Comparison of ENCODE assay signal across 9 cellular contexts in the genomic region with DNA sequence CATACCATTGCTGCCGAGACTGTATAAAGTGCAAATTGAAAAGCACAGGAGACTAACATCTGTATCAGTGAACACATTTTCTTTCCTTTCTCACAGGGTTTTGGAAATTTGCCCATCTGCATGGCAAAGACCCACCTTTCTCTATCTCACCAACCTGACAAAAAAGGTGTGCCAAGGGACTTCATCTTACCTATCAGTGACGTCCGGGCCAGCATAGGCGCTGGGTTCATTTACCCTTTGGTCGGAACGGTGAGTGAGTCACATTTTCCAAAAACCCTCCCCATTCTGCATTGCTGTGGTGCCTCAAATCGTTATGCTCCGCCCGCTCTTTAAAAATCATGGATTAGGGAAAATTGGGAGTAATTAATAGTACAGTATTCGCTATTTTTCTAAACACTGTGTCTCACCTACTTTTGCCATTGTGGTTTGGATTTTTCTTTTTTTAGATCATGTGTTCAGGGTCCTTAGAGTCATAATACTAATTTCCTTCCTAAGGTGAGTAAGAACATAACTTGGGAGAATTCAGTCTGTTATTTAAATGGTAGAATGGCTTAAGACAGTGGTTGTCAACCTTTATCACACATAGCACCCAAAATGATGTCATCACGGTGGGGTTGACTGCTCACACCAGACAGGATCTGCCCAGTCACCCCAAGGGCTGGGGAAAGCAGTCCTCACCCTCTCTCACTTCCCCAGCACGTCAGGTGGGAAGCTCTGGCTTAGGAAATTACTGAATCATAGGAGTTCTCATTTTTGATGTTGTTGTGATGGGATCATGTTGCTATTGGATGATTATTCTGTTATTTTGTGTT.
DNase-seq lines count a peak whose midpoint lies in the region; ATAC-seq and TF ChIP-seq lines count a peak whose summit lies in the region.
"Had no signal": no experiment of that assay in that cellular context is flagged by ENCODE, and none has a peak within 500 bp of the region (broad histone marks: within the 10 kb centered on the region; RNA-seq: fewer than 3 reads in every experiment).

No MANE protein-coding gene starts in this region.

- H3K23ac ChIP-seq in mesenchymal stem cell (ENCODE audit: low read length in 2 of 2) = no peak overlapping the region

- peak overlapping the region in 1 of 2 experiments; percentile 65 for H3K14ac ChIP-seq in mesenchymal stem cell (ENCODE audit: low read length in 2 of 2)

- intact Hi-C loops in body of pancreas (cut with DNase I) = no loop called here

- no peak overlapping the region for H4K91ac ChIP-seq in mesenchymal stem cell (ENCODE audit: low read length)

- H3K27ac ChIP-seq in body of pancreas = peak overlapping the region; percentile 73 to 94 (median 87)
- H3K27ac ChIP-seq in mesenchymal stem cell (ENCODE audit: low read length, poor library complexity, severe bottlenecking) = peak overlapping the region; percentile 82
- H3K27ac ChIP-seq in urinary bladder (ENCODE audit: low read depth) = peak overlapping the region; percentile 45

- H3K4me1 ChIP-seq in body of pancreas = peaks cover 41% of the 10 kb centered on the region
- H3K4me1 ChIP-seq in mesenchymal stem cell (ENCODE audit: control insufficient read depth, insufficient read depth, low read depth, low read length) = peaks cover 20% of the 10 kb centered on the region
- peaks cover 2% of the 10 kb centered on the region for H3K4me1 ChIP-seq in urinary bladder (ENCODE audit: insufficient read depth)

- H2BK120ac ChIP-seq in mesenchymal stem cell (ENCODE audit: low read depth, low read length) = no peak overlapping the region

- 79 to 87% methylated on average over 12 of the region's 12 CpGs for WGBS in body of pancreas, 2 donors
- WGBS in mesenchymal stem cell = 81% methylated on average over 7 of the region's 12 CpGs
- WGBS in urinary bladder = 82% methylated on average over 12 of the region's 12 CpGs

- H3K79me1 ChIP-seq in mesenchymal stem cell (replicated peaks; ENCODE audit: low read length, poor library complexity, severe bottlenecking) = peaks cover 9% of the 10 kb centered on the region

- no peak for TF ChIP-seq POLR2A in body of pancreas (IDR thresholded peaks at IDR 0.05)

- TF ChIP-seq CTCF in body of pancreas (IDR thresholded peaks at IDR 0.05) = no peak

- peak overlapping the region; percentile 47 for H3K9ac ChIP-seq in mesenchymal stem cell (ENCODE audit: low read length)

- H3K36me3 ChIP-seq in body of pancreas (replicated peaks in 1 of 2; ENCODE audit: insufficient read depth in 1 of 2, low read depth in 2 of 2) (no peaks in the 10 kb centered on the region), mesenchymal stem cell (ENCODE audit: control insufficient read depth in 1 of 2, insufficient read depth in 2 of 2, low read depth in 1 of 2, low read length in 2 of 2) (peaks cover 13 to 37% of the 10 kb centered on the region in 2 experiments), urinary bladder (ENCODE audit: insufficient read depth) (no peaks in the 10 kb centered on the region)

- peak in 2 of 3 donors; percentile 5 to 7 for DNase-seq in stimulated activated CD4-positive, alpha-beta T cell treated with anti-CD3 and anti-CD28 coated beads, Interleukin-12 subunit alpha, Interleukin-12 subunit beta, amount 100 ng/mL, for 48 hours (ENCODE audit: low read depth in 2 of 3, low spot score in 1 of 3)
- DNase-seq in stimulated activated CD4-positive, alpha-beta T cell treated with anti-CD3 and anti-CD28 coated beads, Interleukin-2, amount 100 ng/mL, for 24 hours = no peak
- DNase-seq in body of pancreas (peak in 1 of 4 donors; percentile 72), mesenchymal stem cell (no peak), SHP77 (lab: John Stamatoyannopoulos, UW) (no peak), ACHN (no peak), SKM-1 (lab: John Stamatoyannopoulos, UW; ENCODE audit: unreplicated experiment) (no peak)
- DNase-seq: endodermal cell had no signal

- peak overlapping the region; percentile 54 for H2AK5ac ChIP-seq in mesenchymal stem cell (ENCODE audit: low read length, severe bottlenecking)

- H3K27me3 ChIP-seq in body of pancreas (no peaks in the 10 kb centered on the region), mesenchymal stem cell (ENCODE audit: control insufficient read depth in 1 of 2, insufficient read depth in 1 of 2, low read length in 2 of 2) (no peaks in the 10 kb centered on the region)

- H4K8ac ChIP-seq in mesenchymal stem cell (ENCODE audit: low read length) = no peak overlapping the region

- no peak for ATAC-seq in body of pancreas

- no peak overlapping the region for H3K4me3 ChIP-seq in body of pancreas
- no peak overlapping the region for H3K4me3 ChIP-seq in mesenchymal stem cell (ENCODE audit: insufficient read depth in 1 of 2, low read depth in 1 of 2, low read length in 2 of 2)
- H3K4me3 ChIP-seq in urinary bladder (ENCODE audit: low read depth, low read length) = no peak overlapping the region

- no peak overlapping the region for H3K4me2 ChIP-seq in mesenchymal stem cell (ENCODE audit: low read length, poor library complexity, severe bottlenecking)

- H2BK12ac ChIP-seq in mesenchymal stem cell (ENCODE audit: low read length in 2 of 2) = peak overlapping the region; percentile 5 to 95

- H3K18ac ChIP-seq in mesenchymal stem cell (ENCODE audit: low read depth in 1 of 2, low read length in 2 of 2) = peak overlapping the region; percentile 28 to 78

- H2AFZ ChIP-seq in mesenchymal stem cell (ENCODE audit: low read depth, low read length) = no peak overlapping the region

- H3K9me3 ChIP-seq in body of pancreas (no peaks in the 10 kb centered on the region), mesenchymal stem cell (ENCODE audit: control insufficient read depth, low read length) (no peaks in the 10 kb centered on the region)

- in situ Hi-C loops in ACHN (cut with HindIII; ENCODE audit: low pct_ligation_motif_present, low pct_unique_long_range_greater_than_20kb, low sequenced_read_pairs) = no loop called here

- H2BK15ac ChIP-seq in mesenchymal stem cell (ENCODE audit: low read depth, poor library complexity, severe bottlenecking) = no peak overlapping the region

- no peak overlapping the region for H2BK5ac ChIP-seq in mesenchymal stem cell (ENCODE audit: low read depth, low read length, poor library complexity, severe bottlenecking)

- peak overlapping the region in 1 of 2 experiments; percentile 13 for H3K4ac ChIP-seq in mesenchymal stem cell (ENCODE audit: low read depth in 1 of 2, low read length in 2 of 2)

Comparison
In these comparisons a context has a peak if more than half of its experiments do, and no peak if none do; other contexts are left out.
1. DNase-seq: peak in stimulated activated CD4-positive, alpha-beta T cell treated with anti-CD3 and anti-CD28 coated beads, Interleukin-12 subunit alpha, Interleukin-12 subunit beta, amount 100 ng/mL, for 48 hours (2 of 3); none in stimulated activated CD4-positive, alpha-beta T cell treated with anti-CD3 and anti-CD28 coated beads, Interleukin-2, amount 100 ng/mL, for 24 hours (0 of 2), mesenchymal stem cell (single experiment), SHP77 (0 of 2), ACHN (single experiment) and SKM-1 (single experiment).
2. Peak in every context shown above with its lines, with median percentiles within 50 percentile points of each other: H3K27ac ChIP-seq.